In the genomic region with DNA sequence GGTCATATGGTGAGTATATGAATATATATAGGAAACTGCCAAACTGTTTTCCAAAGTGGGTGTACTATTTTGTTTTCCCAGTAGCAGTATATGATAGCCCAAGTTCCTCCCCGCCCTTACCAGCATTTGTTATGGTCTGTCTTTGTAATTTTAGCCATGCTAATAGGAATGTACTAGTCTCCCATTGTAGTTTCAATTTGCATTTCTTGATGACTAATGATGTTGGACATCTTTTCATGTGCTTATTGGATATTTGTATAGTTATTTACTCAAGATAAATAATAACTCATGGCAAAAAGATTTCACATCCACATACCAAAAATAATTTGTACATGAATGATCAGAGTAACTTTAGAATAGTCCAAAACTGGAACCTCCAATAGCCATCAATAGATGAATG, we compare ENCODE assay signal across 1 cellular context.
TF ChIP-seq lines count a peak whose summit lies in the region.

No MANE protein-coding gene starts in this region.

TF ChIP-seq in IMR-90, 13 proteins besides CTCF, POLR2A, EP300 and RAD21 (continued from another document):
- TF ChIP-seq MAZ (IDR thresholded peaks at IDR 0.05; ENCODE audit: borderline replicate concordance, low read depth, low read length), result no peak
- TF ChIP-seq, protein P1, sequence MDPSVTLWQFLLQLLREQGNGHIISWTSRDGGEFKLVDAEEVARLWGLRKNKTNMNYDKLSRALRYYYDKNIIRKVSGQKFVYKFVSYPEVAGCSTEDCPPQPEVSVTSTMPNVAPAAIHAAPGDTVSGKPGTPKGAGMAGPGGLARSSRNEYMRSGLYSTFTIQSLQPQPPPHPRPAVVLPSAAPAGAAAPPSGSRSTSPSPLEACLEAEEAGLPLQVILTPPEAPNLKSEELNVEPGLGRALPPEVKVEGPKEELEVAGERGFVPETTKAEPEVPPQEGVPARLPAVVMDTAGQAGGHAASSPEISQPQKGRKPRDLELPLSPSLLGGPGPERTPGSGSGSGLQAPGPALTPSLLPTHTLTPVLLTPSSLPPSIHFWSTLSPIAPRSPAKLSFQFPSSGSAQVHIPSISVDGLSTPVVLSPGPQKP (IDR thresholded peaks at IDR 0.05; ENCODE audit: borderline replicate concordance, low read depth, low read length), result no peak
- no peak for TF ChIP-seq CHD1 (IDR thresholded peaks at IDR 0.05; ENCODE audit: low read depth, low read length)
- no peak for TF ChIP-seq SMC3 (IDR thresholded peaks at IDR 0.05; ENCODE audit: low read depth, low read length)
- no peak for TF ChIP-seq NFE2L2 (IDR thresholded peaks at IDR 0.05; ENCODE audit: low read depth, low read length)
